Comparison of ENCODE assay signal across 14 cellular contexts in the genomic region with DNA sequence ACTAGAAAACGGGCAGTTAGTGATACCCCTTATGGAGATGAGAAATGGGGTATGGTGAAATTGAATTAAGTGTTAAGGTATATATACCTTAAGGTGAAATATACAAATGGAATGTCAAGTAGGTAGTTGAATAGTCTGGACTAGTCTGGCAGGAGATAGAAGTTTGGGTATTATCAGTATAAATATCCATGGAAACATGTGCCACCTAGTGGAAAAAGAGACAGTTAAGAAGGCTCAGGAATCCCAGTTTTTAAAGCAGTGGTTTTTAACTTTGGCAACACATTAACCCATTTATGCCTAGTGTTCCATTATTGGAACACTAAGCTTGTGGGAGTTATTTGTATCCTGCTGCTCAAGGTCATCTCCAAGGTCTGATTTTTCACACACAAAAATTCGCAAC. TPM values are rescaled to one million over a fixed set of nuclear protein-coding genes. Genes with fewer than 3 reads are reported as not detected.
DNase-seq lines count a peak whose midpoint lies in the region; ATAC-seq, FAIRE-seq and TF ChIP-seq lines count a peak whose summit lies in the region.
"Had no signal": no experiment of that assay in that cellular context is flagged by ENCODE, and none has a peak within 500 bp of the region (broad histone marks: within the 10 kb centered on the region; RNA-seq: fewer than 3 reads in every experiment).

No MANE protein-coding gene starts in this region.

- H3K4me3 ChIP-seq in breast epithelium (no peak overlapping the region), Panc1 (ENCODE audit: low read depth in 2 of 2, low read length in 2 of 2) (no peak overlapping the region), fibroblast of mammary gland (ENCODE audit: control insufficient read depth, low read depth, low read length) (no peak overlapping the region)
- H3K4me3 ChIP-seq: Peyer's patch, uterus had no signal

- intact Hi-C loops in MCF 10A (cut with micrococcal nuclease), result loop anchor here (1.0 kb wide), 1 partner anchor 120 kb away; no protein-coding TSS in a partner anchor
- intact Hi-C loops in breast epithelium (cut with DNase I; ENCODE audit: low total_unique reads), result no loop called here
- intact Hi-C loops in Panc1 (cut with micrococcal nuclease; ENCODE audit: unreplicated experiment), result loop anchor here (10.0 kb wide), 1 partner anchor 115 kb away; no protein-coding TSS in a partner anchor

- in situ Hi-C loops in Panc1 (cut with HindIII; ENCODE audit: low pct_unique_long_range_greater_than_20kb, low sequenced_read_pairs), result no loop called here

- H3K9me3 ChIP-seq in breast epithelium (no peaks in the 10 kb centered on the region), Panc1 (ENCODE audit: control insufficient read depth, insufficient read depth, low read depth, low read length) (no peaks in the 10 kb centered on the region)
- H3K9me3 ChIP-seq: Peyer's patch, uterus had no signal

- peaks cover 20% of the 10 kb centered on the region for H3K36me3 ChIP-seq in breast epithelium
- H3K36me3 ChIP-seq in Panc1 (ENCODE audit: control insufficient read depth, insufficient read depth, low read length), result peaks cover 10% of the 10 kb centered on the region; the same call in 1 of the 2 replicates
- H3K36me3 ChIP-seq: uterus had no signal

- ATAC-seq in Panc1 (no peak), HG03521 (IDR thresholded peaks at IDR 0.05; ENCODE audit: unreplicated experiment) (no peak)
- ATAC-seq: activated CD4-positive, CD25-positive, alpha-beta regulatory T cell treated with anti-CD3 and anti-CD28 coated beads, Interleukin-2, amount 50 U/mL, for 24 hours had no signal

- TF ChIP-seq POLR2A in breast epithelium (IDR thresholded peaks at IDR 0.05), result no peak

- no peak overlapping the region for H3K27ac ChIP-seq in breast epithelium
- H3K27ac ChIP-seq in Panc1 (ENCODE audit: low read length), result no peak overlapping the region
- H3K27ac ChIP-seq: Peyer's patch, uterus had no signal

- CTCF ChIA-PET in MCF 10A (lab: Yijun Ruan, JAX) (interaction anchor here (1.4 kb wide), 1 partner anchor 120 kb away, joined by 7 read pairs; no protein-coding TSS in a partner anchor), Panc1 (lab: Charles Lee) (no interaction called here)

- H3K4me1 ChIP-seq in breast epithelium (no peaks in the 10 kb centered on the region), Panc1 (ENCODE audit: control insufficient read depth, insufficient read depth, low read length) (no peaks in the 10 kb centered on the region)
- H3K4me1 ChIP-seq: Peyer's patch, uterus had no signal

- no peak overlapping the region for H3K27ac Mint-ChIP-seq in MCF 10A (ENCODE audit: low read depth, unreplicated experiment)
- H3K27ac Mint-ChIP-seq in type B pancreatic cell, result no peak overlapping the region

- no peak for FAIRE-seq in RCC 7860 (lab: Jason Lieb, UNC)

- H3K9me3 Mint-ChIP-seq in MCF 10A (ENCODE audit: unreplicated experiment) (no peaks in the 10 kb centered on the region), type B pancreatic cell (no peaks in the 10 kb centered on the region)
- H3K9me3 Mint-ChIP-seq: activated naive CD4-positive, alpha-beta T cell treated with anti-CD3 and anti-CD28 coated beads, Interleukin-2, amount 10 ng/mL, durations not matched to agents 7 days and 5 days had no signal

- H3K27me3 ChIP-seq in breast epithelium, result no peaks in the 10 kb centered on the region
- H3K27me3 ChIP-seq in Panc1 (ENCODE audit: control insufficient read depth, insufficient read depth, low read length), result no peaks in the 10 kb centered on the region
- H3K27me3 ChIP-seq: Peyer's patch, uterus had no signal

- POLR2A ChIA-PET in MCF 10A (lab: Yijun Ruan, JAX), result no interaction called here
- POLR2A ChIA-PET in Panc1 (lab: Charles Lee), result no interaction called here

- no TSS peak for BruUV-seq in MCF 10A (replicated peaks; lab: Mats Ljungman, UMichigan)
- no TSS peak for BruUV-seq in Panc1 (replicated peaks; lab: Mats Ljungman, UMichigan)

- H3K4me1 Mint-ChIP-seq in MCF 10A (ENCODE audit: insufficient read depth, unreplicated experiment) (no peaks in the 10 kb centered on the region), type B pancreatic cell (ENCODE audit: unreplicated experiment) (no peaks in the 10 kb centered on the region)

- H3K27me3 Mint-ChIP-seq in MCF 10A (ENCODE audit: insufficient read depth, unreplicated experiment), result no peaks in the 10 kb centered on the region
- no peaks in the 10 kb centered on the region for H3K27me3 Mint-ChIP-seq in type B pancreatic cell
- H3K27me3 Mint-ChIP-seq: activated naive CD4-positive, alpha-beta T cell treated with anti-CD3 and anti-CD28 coated beads, Interleukin-2, amount 10 ng/mL, durations not matched to agents 7 days and 5 days; CD4-positive, CD25-positive, alpha-beta regulatory T cell had no signal

- DNase-seq in MCF 10A (ENCODE audit: unreplicated experiment) (peak; percentile 21), breast epithelium (ENCODE audit: low spot score in 2 of 2) (no peak), Panc1 (ENCODE audit: low read depth, low spot score) (no peak), fibroblast of mammary gland (ENCODE audit: low read depth) (peak; percentile 35), type B pancreatic cell (ENCODE audit: extremely low spot score, unreplicated experiment) (no peak), SKM-1 (lab: John Stamatoyannopoulos, UW; ENCODE audit: unreplicated experiment) (no peak), RCC 7860 (ENCODE audit: low spot score) (no peak)
- DNase-seq: activated naive CD4-positive, alpha-beta T cell treated with anti-CD3 and anti-CD28 coated beads, Interleukin-2, amount 10 ng/mL, durations not matched to agents 7 days and 5 days; CD4-positive, CD25-positive, alpha-beta regulatory T cell; Peyer's patch; uterus had no signal

- no peak overlapping the region for H3K4me3 Mint-ChIP-seq in MCF 10A (ENCODE audit: unreplicated experiment)
- no peak overlapping the region for H3K4me3 Mint-ChIP-seq in type B pancreatic cell
- H3K4me3 Mint-ChIP-seq: activated naive CD4-positive, alpha-beta T cell treated with anti-CD3 and anti-CD28 coated beads, Interleukin-2, amount 10 ng/mL, durations not matched to agents 7 days and 5 days; CD4-positive, CD25-positive, alpha-beta regulatory T cell had no signal

- TF ChIP-seq CTCF in MCF 10A (IDR thresholded peaks at IDR 0.05; ENCODE audit: unreplicated experiment), result peak; percentile 28
- no peak for TF ChIP-seq CTCF in breast epithelium (IDR thresholded peaks at IDR 0.05)
- peak; percentile 42; the same call in 1 of the 2 replicates for TF ChIP-seq CTCF in Panc1 (IDR thresholded peaks at IDR 0.05)
- TF ChIP-seq CTCF in fibroblast of mammary gland (conservative IDR thresholded peaks at IDR 0.05; ENCODE audit: control insufficient read depth, insufficient read depth, low read depth, low read length), result peak; percentile 39
- TF ChIP-seq CTCF in type B pancreatic cell (conservative IDR thresholded peaks at IDR 0.05), result peak; percentile 33

- H3K36me3 Mint-ChIP-seq in MCF 10A (ENCODE audit: insufficient read depth, unreplicated experiment) (peaks cover 63% of the 10 kb centered on the region), type B pancreatic cell (peaks cover 38% of the 10 kb centered on the region)

RNA-seq across cellular contexts. Expression of a gene that starts 38.6 kb away (rescaled TPM):
- not detected in 2 replicates for total RNA-seq in MCF 10A (2022)
- not detected for total RNA-seq in breast epithelium
- total RNA-seq in Panc1 (2021; ENCODE audit: unreplicated experiment), result not detected
- not detected for polyA plus RNA-seq in Panc1 (2012; ENCODE audit: insufficient read length)
- 0.45 TPM in 1 of 2 replicates, not detected in the other for total RNA-seq in type B pancreatic cell (ENCODE audit: low replicate concordance)
- total RNA-seq: CD4-positive, CD25-positive, alpha-beta regulatory T cell; lower leg skin; Peyer's patch; uterus had no signal
- polyA plus RNA-seq: CD4-positive, CD25-positive, alpha-beta regulatory T cell had no signal

Comparison
In these comparisons a context has a peak if more than half of its experiments do, and no peak if none do; other contexts are left out.
1. DNase-seq: peak in MCF 10A (single experiment) and fibroblast of mammary gland (single experiment); none in breast epithelium (0 of 2), Panc1 (single experiment), type B pancreatic cell (single experiment), SKM-1 (single experiment) and RCC 7860 (single experiment).
2. CTCF ChIP-seq: peak in MCF 10A (single experiment), Panc1 (single experiment), fibroblast of mammary gland (single experiment) and type B pancreatic cell (single experiment); none in breast epithelium (0 of 3).